In the genomic region with DNA sequence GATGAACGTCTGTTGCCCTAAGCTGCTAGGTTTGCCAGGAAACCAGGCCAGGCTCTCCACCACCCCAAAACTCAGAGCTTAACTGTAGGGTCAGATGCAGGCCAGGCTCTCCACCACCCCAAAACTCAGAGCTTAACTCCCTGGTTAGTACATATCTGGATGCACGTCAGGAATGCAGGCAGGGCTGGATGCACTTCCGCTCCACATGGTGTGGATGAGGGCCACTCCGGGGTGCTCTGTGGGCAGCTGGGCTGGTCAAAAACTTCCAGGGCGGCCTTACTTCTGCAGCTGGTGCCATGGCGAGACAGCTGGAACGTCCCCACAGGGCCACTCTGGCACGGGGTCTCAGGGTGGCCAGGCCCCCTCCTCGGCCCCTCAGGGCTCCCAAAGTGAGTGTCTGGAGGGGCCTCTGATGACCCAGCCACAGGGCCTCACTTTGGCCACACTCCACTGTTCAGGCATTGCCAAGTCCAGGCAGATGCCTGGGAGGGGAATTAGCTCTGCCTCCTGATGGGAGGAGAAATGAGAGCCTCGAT, we compare ENCODE assay signal across 23 cellular contexts. TPM values are rescaled to one million over a fixed set of nuclear protein-coding genes. Genes with fewer than 3 reads are reported as not detected.
DNase-seq lines count a peak whose midpoint lies in the region; ATAC-seq, FAIRE-seq and TF ChIP-seq lines count a peak whose summit lies in the region.
"Had no signal": no experiment of that assay in that cellular context is flagged by ENCODE, and none has a peak within 500 bp of the region (broad histone marks: within the 10 kb centered on the region; RNA-seq: fewer than 3 reads in every experiment).

No MANE protein-coding gene starts in this region.

- CTCF ChIA-PET in A549 (lab: Yijun Ruan, JAX): no interaction called here

- H3K27me3 Mint-ChIP-seq in T-helper 2 cell treated with Interferon-gamma antibody and Interleukin-4, amounts not matched to agents 5 μg/mL and 100 μg/mL, for 36 hours (ENCODE audit: low read depth): no peaks in the 10 kb centered on the region

- POLR2A ChIA-PET in A549 (lab: Yijun Ruan, JAX): no interaction called here

- DNase-seq in A549 (ENCODE audit: low read depth in 1 of 2, low spot score in 1 of 2): no peak
- DNase-seq in glomerular visceral epithelial cell (ENCODE audit: extremely low spot score): peak; percentile 27
- DNase-seq in osteoblast (ENCODE audit: insufficient read length, low spot score, missing footprints): peak; percentile 27
- no peak for DNase-seq in T-helper 2 cell treated with Interferon-gamma antibody and Interleukin-4, amounts not matched to agents 5 μg/mL and 100 μg/mL, for 36 hours (ENCODE audit: low spot score)
- no peak for DNase-seq in activated CD4-positive, alpha-beta T cell treated with anti-CD3 and anti-CD28 coated beads, Interleukin-2, amount 50 U/mL, for 1 hour
- DNase-seq: 8988T; BE2C; H7; KG1; MV-4-11; NCI-H1105 treated with DMSO at 0.1 percent for 48 hours; NCI-H1694; NCI-H2081; NCI-H2171; NCI-H345; NCI-H524; NCI-H774; NK-92 treated with Interleukin-12 subunit alpha and Interleukin-12 subunit beta, amount 100 ng/mL, for 24 hours; SJCRH30 had no signal

- peaks cover 23% of the 10 kb centered on the region for H3K9me3 ChIP-seq in A549
- H3K9me3 ChIP-seq in osteoblast (ENCODE audit: low read depth, low read length): no peaks in the 10 kb centered on the region
- H3K9me3 ChIP-seq: BE2C, SJCRH30 had no signal

- H3K27ac ChIP-seq in A549 (peak overlapping the region; percentile 99 to 100), osteoblast (ENCODE audit: low read depth, low read length) (no peak overlapping the region)
- H3K27ac ChIP-seq: SJCRH30 had no signal

- WGBS in A549 (ENCODE audit: missing lambda C conversion rate): 99% methylated on average over 9 of the region's 10 CpGs

- no peak for TF ChIP-seq POLR2A in A549 (IDR thresholded peaks at IDR 0.05; ENCODE audit: low read length)

- no peak overlapping the region for H3K27ac Mint-ChIP-seq in T-helper 2 cell treated with Interferon-gamma antibody and Interleukin-4, amounts not matched to agents 5 μg/mL and 100 μg/mL, for 36 hours

- ATAC-seq in A549: no peak
- no peak for ATAC-seq in HG02798 (IDR thresholded peaks at IDR 0.05; ENCODE audit: poor library complexity, unreplicated experiment)
- no peak for ATAC-seq in GM18517 (IDR thresholded peaks at IDR 0.05; ENCODE audit: unreplicated experiment)
- ATAC-seq: Panc1 had no signal

- no peak overlapping the region for H2AFZ ChIP-seq in osteoblast (ENCODE audit: low read length)

- no peaks in the 10 kb centered on the region for H3K36me3 Mint-ChIP-seq in T-helper 2 cell treated with Interferon-gamma antibody and Interleukin-4, amounts not matched to agents 5 μg/mL and 100 μg/mL, for 36 hours (ENCODE audit: low read depth)

- TF ChIP-seq EP300 in A549 (IDR thresholded peaks at IDR 0.05) (no peak), Ishikawa (IDR thresholded peaks at IDR 0.05; ENCODE audit: borderline replicate concordance) (no peak)

- H3K9me3 Mint-ChIP-seq in T-helper 2 cell treated with Interferon-gamma antibody and Interleukin-4, amounts not matched to agents 5 μg/mL and 100 μg/mL, for 36 hours: peaks cover 10% of the 10 kb centered on the region

- no peak for FAIRE-seq in A549 (lab: Jason Lieb, UNC)

- no peak for TF ChIP-seq CTCF in A549 (IDR thresholded peaks at IDR 0.05)
- TF ChIP-seq CTCF in osteoblast (IDR thresholded peaks at IDR 0.05; ENCODE audit: extremely low read depth, low read depth, low read length): no peak

- H3K4me3 Mint-ChIP-seq in T-helper 2 cell treated with Interferon-gamma antibody and Interleukin-4, amounts not matched to agents 5 μg/mL and 100 μg/mL, for 36 hours: no peak overlapping the region

- H3K36me3 ChIP-seq in osteoblast (ENCODE audit: insufficient read depth, low read length): no peaks in the 10 kb centered on the region
- H3K36me3 ChIP-seq: BE2C, SJCRH30 had no signal

- no peak for TF ChIP-seq RAD21 in A549 (conservative IDR thresholded peaks at IDR 0.05 in 1 of 2, IDR thresholded peaks at IDR 0.05 in 1 of 2)
- TF ChIP-seq RAD21 in Ishikawa (IDR thresholded peaks at IDR 0.05; ENCODE audit: low read depth): no peak

- H3K4me1 Mint-ChIP-seq in T-helper 2 cell treated with Interferon-gamma antibody and Interleukin-4, amounts not matched to agents 5 μg/mL and 100 μg/mL, for 36 hours (ENCODE audit: low read depth): peaks cover 3% of the 10 kb centered on the region

- no peak overlapping the region for H3K4me2 ChIP-seq in A549
- H3K4me2 ChIP-seq in osteoblast (ENCODE audit: insufficient read depth, low read length): no peak overlapping the region

- H3K4me1 ChIP-seq in A549: peaks cover 30% of the 10 kb centered on the region
- peaks cover 29% of the 10 kb centered on the region for H3K4me1 ChIP-seq in osteoblast (ENCODE audit: insufficient read depth, low read length)
- H3K4me1 ChIP-seq: BE2C had no signal

- no peaks in the 10 kb centered on the region for H4K20me1 ChIP-seq in osteoblast (ENCODE audit: insufficient read depth, low read length)

- no peaks in the 10 kb centered on the region for H3K27me3 ChIP-seq in osteoblast (ENCODE audit: insufficient read depth, low read length)
- H3K27me3 ChIP-seq: BE2C, SJCRH30 had no signal

- H3K79me2 ChIP-seq in osteoblast (ENCODE audit: insufficient read depth, low read length): no peaks in the 10 kb centered on the region

- no peak overlapping the region for H3K4me3 ChIP-seq in A549
- H3K4me3 ChIP-seq in osteoblast (ENCODE audit: insufficient read depth, low read length): no peak overlapping the region
- H3K4me3 ChIP-seq: SJCRH30 had no signal

TF ChIP-seq in A549, 52 proteins besides CTCF, POLR2A, EP300 and RAD21:
- TF ChIP-seq ZSCAN20 (CRISPR knock-in tag; IDR thresholded peaks at IDR 0.05) (no peak), GATA3 (IDR thresholded peaks at IDR 0.05; ENCODE audit: borderline replicate concordance) (no peak), SMC3 (IDR thresholded peaks at IDR 0.05) (no peak), ZNF302 (CRISPR knock-in tag; IDR thresholded peaks at IDR 0.05) (no peak), KDM5A (IDR thresholded peaks at IDR 0.05) (no peak), HDAC2 (IDR thresholded peaks at IDR 0.05) (no peak), RFX5 (IDR thresholded peaks at IDR 0.05) (no peak), EHMT2 (IDR thresholded peaks at IDR 0.05; ENCODE audit: low read depth) (no peak), HOXB5 (CRISPR knock-in tag; IDR thresholded peaks at IDR 0.05) (no peak)

TF ChIP-seq in Ishikawa, 13 proteins besides CTCF, POLR2A, EP300 and RAD21:
- TF ChIP-seq, protein P1, sequence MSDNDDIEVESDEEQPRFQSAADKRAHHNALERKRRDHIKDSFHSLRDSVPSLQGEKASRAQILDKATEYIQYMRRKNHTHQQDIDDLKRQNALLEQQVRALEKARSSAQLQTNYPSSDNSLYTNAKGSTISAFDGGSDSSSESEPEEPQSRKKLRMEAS (IDR thresholded peaks at IDR 0.05): 0 out of 2 replicates have a peak, but pooled peaks have one; percentile 23
- TF ChIP-seq TEAD4 (IDR thresholded peaks at IDR 0.05): peak; percentile 61; the same call in 1 of the 2 replicates
- TF ChIP-seq, protein P2, sequence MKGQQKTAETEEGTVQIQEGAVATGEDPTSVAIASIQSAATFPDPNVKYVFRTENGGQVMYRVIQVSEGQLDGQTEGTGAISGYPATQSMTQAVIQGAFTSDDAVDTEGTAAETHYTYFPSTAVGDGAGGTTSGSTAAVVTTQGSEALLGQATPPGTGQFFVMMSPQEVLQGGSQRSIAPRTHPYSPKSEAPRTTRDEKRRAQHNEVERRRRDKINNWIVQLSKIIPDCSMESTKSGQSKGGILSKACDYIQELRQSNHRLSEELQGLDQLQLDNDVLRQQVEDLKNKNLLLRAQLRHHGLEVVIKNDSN (IDR thresholded peaks at IDR 0.05): no peak
- TF ChIP-seq NFIC (IDR thresholded peaks at IDR 0.05): 0 out of 2 replicates have a peak, but pooled peaks have one; percentile 9
- TF ChIP-seq FOXM1 (IDR thresholded peaks at IDR 0.05; ENCODE audit: borderline replicate concordance, low read depth): no peak
- TF ChIP-seq YY1 (IDR thresholded peaks at IDR 0.05; ENCODE audit: low read depth): no peak
- no peak for TF ChIP-seq CEBPB (IDR thresholded peaks at IDR 0.05)
- no peak for TF ChIP-seq ZBTB7A (IDR thresholded peaks at IDR 0.05; ENCODE audit: low read depth)

RNA-seq across cellular contexts. Expression of gene ZNF469, which starts 47.5 kb away (rescaled TPM):
- polyA plus RNA-seq in A549 (2011; rRNA removed) (0.47 and 0.78 TPM in 2 replicates), A549 (2017; fragmentation: RNase III; extraction: RNeasy Plus Mini Kit Qiagen cat#74134 plus additional on column Dnase treatment) (4.1 to 4.5 TPM (median 4.4 TPM) in 3 replicates)
- polyA plus RNA-seq in A549 (2012; cell fraction: cytosol; rRNA removed): 1.4 and 2.2 TPM in 2 replicates
- polyA plus RNA-seq in A549 (2012; cell fraction: nucleus; rRNA removed): 11.5 and 14.7 TPM in 2 replicates
- polyA minus RNA-seq in A549 (2011; rRNA and poly(A)+ RNA removed): 0.83 and 0.97 TPM in 2 replicates
- 5.3 and 8.3 TPM in 2 replicates for total RNA-seq in osteoblast
- total RNA-seq: SJCRH30 had no signal

Comparison
In these comparisons a context has a peak if more than half of its experiments do, and no peak if none do; other contexts are left out.
1. DNase-seq: peak in glomerular visceral epithelial cell (single experiment) and osteoblast (single experiment); none in A549 (0 of 2), T-helper 2 cell treated with Interferon-gamma antibody and Interleukin-4, amounts not matched to agents 5 μg/mL and 100 μg/mL, for 36 hours (single experiment) and activated CD4-positive, alpha-beta T cell treated with anti-CD3 and anti-CD28 coated beads, Interleukin-2, amount 50 U/mL, for 1 hour (single experiment).